ENCODE assay signal across 12 cellular contexts in genomic region chr11:61173456-61173855, GRCh38. TPM values are rescaled to one million over a fixed set of nuclear protein-coding genes. Genes with fewer than 3 reads are reported as not detected.
DNase-seq lines count a peak whose midpoint lies in the region; ATAC-seq, FAIRE-seq and TF ChIP-seq lines count a peak whose summit lies in the region.
"Had no signal": no experiment of that assay in that cellular context is flagged by ENCODE, and none has a peak within 500 bp of the region (broad histone marks: within the 10 kb centered on the region; RNA-seq: fewer than 3 reads in every experiment).

No MANE protein-coding gene starts in this region.

- H3K4me1 ChIP-seq in A549 = no peaks in the 10 kb centered on the region

- peak in 1 of 2 experiments; percentile 49 for DNase-seq in A549 (ENCODE audit: low read depth in 1 of 2, low spot score in 1 of 2)
- no peak for DNase-seq in GM10248 (ENCODE audit: extremely low spot score)
- peak; percentile 8 for DNase-seq in NCI-H748 treated with DMSO at 0.1 percent for 48 hours (lab: John Stamatoyannopoulos, UW)
- peak; percentile 8 for DNase-seq in epithelial cell of esophagus (ENCODE audit: low read depth)
- DNase-seq in KG1 (lab: John Stamatoyannopoulos, UW) = no peak
- no peak for DNase-seq in NCI-H1105 (lab: John Stamatoyannopoulos, UW)
- no peak for DNase-seq in SIG-M5 (lab: John Stamatoyannopoulos, UW)
- DNase-seq: activated gamma-delta T cell treated with Interleukin-2 at 50 U/mL for 16 hours; CD4-positive, alpha-beta memory T cell; NCI-H1105 treated with DMSO at 0.1 percent for 48 hours; stimulated activated naive CD4-positive, alpha-beta T cell treated with Interleukin-2 at 50 U/mL for 16 hours had no signal

- peak; percentile 50 to 59; a peak in 4 of 5 replicates for TF ChIP-seq RAD21 in A549 (conservative IDR thresholded peaks at IDR 0.05 in 1 of 2, IDR thresholded peaks at IDR 0.05 in 1 of 2)

- TF ChIP-seq EP300 in A549 (IDR thresholded peaks at IDR 0.05) = no peak

- H3K9me3 ChIP-seq in A549 = no peaks in the 10 kb centered on the region

- FAIRE-seq in A549 (lab: Jason Lieb, UNC) = no peak

- WGBS in A549 (ENCODE audit: missing lambda C conversion rate) = 16% methylated on average over 4 of the region's 4 CpGs

- H3K4me3 ChIP-seq in A549 (no peak overlapping the region), epithelial cell of esophagus (ENCODE audit: low read length) (no peak overlapping the region)

- TF ChIP-seq CTCF in A549 (IDR thresholded peaks at IDR 0.05) (peak; percentile 27; the same call in 1 of the 3 replicates), GM10248 (IDR thresholded peaks at IDR 0.05; ENCODE audit: control extremely low read depth, extremely low read depth, low read depth, missing control alignments) (peak; percentile 20), epithelial cell of esophagus (IDR thresholded peaks at IDR 0.05; ENCODE audit: insufficient read depth, low read depth, low read length, missing control alignments) (no peak)

- ATAC-seq in A549 (peak; percentile 44 to 80; a peak in 4 of 6 replicates), GM21717 (IDR thresholded peaks at IDR 0.05; ENCODE audit: unreplicated experiment) (no peak)

- H3K4me2 ChIP-seq in A549 = no peak overlapping the region

- CTCF ChIA-PET in A549 (lab: Yijun Ruan, JAX) = interaction anchor here (0.7 to 6.9 kb wide), 9 partner anchors 10 to 408 kb away, joined by 3 to 56 read pairs (median 3); no protein-coding TSS in a partner anchor
- CTCF ChIA-PET in GM10248 (lab: Yijun Ruan, JAX) = interaction anchor here (0.9 to 6.5 kb wide), 5 partner anchors 14 to 63 kb away, joined by 3 to 53 read pairs (median 3); no protein-coding TSS in a partner anchor

- no peak for TF ChIP-seq POLR2A in A549 (IDR thresholded peaks at IDR 0.05; ENCODE audit: low read length)

- H3K27ac ChIP-seq in A549 = no peak overlapping the region

- POLR2A ChIA-PET in A549 (lab: Yijun Ruan, JAX) = no interaction called here
- POLR2A ChIA-PET in GM10248 (lab: Yijun Ruan, JAX) = no interaction called here

TF ChIP-seq in A549, 52 proteins besides CTCF, POLR2A, EP300 and RAD21:
- TF ChIP-seq SREBF2 (IDR thresholded peaks at IDR 0.05) (no peak), SMC3 (IDR thresholded peaks at IDR 0.05) (peak; percentile 12; the same call in 1 of the 3 replicates)

RNA-seq across cellular contexts. Expression of gene VPS37C, which starts 12.2 kb away (rescaled TPM):
- polyA plus RNA-seq in A549 (2011; rRNA removed) (9.3 and 11.3 TPM in 2 replicates), A549 (2017; fragmentation: RNase III; extraction: RNeasy Plus Mini Kit Qiagen cat#74134 plus additional on column Dnase treatment) (8.9 to 10.9 TPM (median 9.9 TPM) in 3 replicates)
- 9.5 and 12.9 TPM in 2 replicates for polyA plus RNA-seq in A549 (2012; cell fraction: cytosol; rRNA removed)
- polyA plus RNA-seq in A549 (2012; cell fraction: nucleus; rRNA removed) = 22.1 and 23.6 TPM in 2 replicates
- 8.0 and 9.2 TPM in 2 replicates for polyA minus RNA-seq in A549 (2011; rRNA and poly(A)+ RNA removed)

RNA-seq across cellular contexts. Expression of gene PGA3, which starts 29.9 kb away (rescaled TPM):
- not detected in 2 replicates for polyA plus RNA-seq in A549 (2011; rRNA removed)
- polyA plus RNA-seq in A549 (2012; cell fraction: cytosol; rRNA removed) = not detected in 2 replicates
- not detected in 2 replicates for polyA plus RNA-seq in A549 (2012; cell fraction: nucleus; rRNA removed)
- polyA plus RNA-seq in A549 (2017; fragmentation: RNase III; extraction: RNeasy Plus Mini Kit Qiagen cat#74134 plus additional on column Dnase treatment) = not detected in 3 replicates
- not detected in 2 replicates for polyA minus RNA-seq in A549 (2011; rRNA and poly(A)+ RNA removed)
- polyA plus RNA-seq: CD4-positive, alpha-beta memory T cell had no signal

RNA-seq across cellular contexts. Expression of gene PGA4, which starts 48.7 kb away (rescaled TPM):
- polyA plus RNA-seq in A549 (2011; rRNA removed) (not detected in 2 replicates), A549 (2017; fragmentation: RNase III; extraction: RNeasy Plus Mini Kit Qiagen cat#74134 plus additional on column Dnase treatment) (not detected in 3 replicates)
- polyA plus RNA-seq in A549 (2012; cell fraction: cytosol; rRNA removed) = not detected in 2 replicates
- not detected in 2 replicates for polyA plus RNA-seq in A549 (2012; cell fraction: nucleus; rRNA removed)
- polyA minus RNA-seq in A549 (2011; rRNA and poly(A)+ RNA removed) = not detected in 2 replicates
- polyA plus RNA-seq: CD4-positive, alpha-beta memory T cell had no signal

Comparison
In these comparisons a context has a peak if more than half of its experiments do, and no peak if none do; other contexts are left out.
1. DNase-seq: peak in NCI-H748 treated with DMSO at 0.1 percent for 48 hours (single experiment) and epithelial cell of esophagus (single experiment); none in GM10248 (single experiment), KG1 (single experiment), NCI-H1105 (single experiment) and SIG-M5 (single experiment).